In genomic region chr15:96087180-96087886, GRCh38 we compare ENCODE assay signal across 2 cellular contexts.
TF ChIP-seq lines count a peak whose summit lies in the region.

No MANE protein-coding gene starts in this region.

TF ChIP-seq in IMR-90, 13 proteins besides CTCF, POLR2A, EP300 and RAD21:
- TF ChIP-seq NFE2L2 (IDR thresholded peaks at IDR 0.05; ENCODE audit: low read depth, low read length) (no peak), RCOR1 (IDR thresholded peaks at IDR 0.05; ENCODE audit: insufficient replicate concordance, low read length) (no peak), SMC3 (IDR thresholded peaks at IDR 0.05; ENCODE audit: low read depth, low read length) (no peak), BHLHE40 (IDR thresholded peaks at IDR 0.05; ENCODE audit: low read depth, low read length) (no peak), MAFK (IDR thresholded peaks at IDR 0.05; ENCODE audit: low read depth, low read length) (no peak), ELK1 (IDR thresholded peaks at IDR 0.05; ENCODE audit: borderline replicate concordance, low read depth, low read length) (no peak), MAZ (IDR thresholded peaks at IDR 0.05; ENCODE audit: borderline replicate concordance, low read depth, low read length) (no peak), CHD1 (IDR thresholded peaks at IDR 0.05; ENCODE audit: low read depth, low read length) (no peak), CEBPB (IDR thresholded peaks at IDR 0.05; ENCODE audit: low read depth, low read length) (no peak), USF2 (IDR thresholded peaks at IDR 0.05; ENCODE audit: low read depth, low read length) (no peak), MXI1 (IDR thresholded peaks at IDR 0.05; ENCODE audit: borderline replicate concordance, low read depth, low read length) (no peak), RFX5 (IDR thresholded peaks at IDR 0.05; ENCODE audit: low read depth, low read length) (no peak), FOS (IDR thresholded peaks at IDR 0.05; ENCODE audit: low read depth, low read length) (no peak)

TF ChIP-seq in H1, 55 proteins besides CTCF, POLR2A, EP300 and RAD21:
- TF ChIP-seq ATF2 (IDR thresholded peaks at IDR 0.05; ENCODE audit: low read length): peak; percentile 79; the same call in 1 of the 2 replicates
- TF ChIP-seq KDM1A (IDR thresholded peaks at IDR 0.05; ENCODE audit: borderline replicate concordance, low read length): no peak
- TF ChIP-seq SP2 (IDR thresholded peaks at IDR 0.05; ENCODE audit: low read length): no peak
- TF ChIP-seq POLR2AphosphoS5 (IDR thresholded peaks at IDR 0.05; ENCODE audit: low read depth, low read length): peak; percentile 93
- TF ChIP-seq CHD7 (IDR thresholded peaks at IDR 0.05; ENCODE audit: insufficient replicate concordance, low read length): peak; percentile 96
- peak; percentile 32; the same call in 1 of the 2 replicates for TF ChIP-seq YY1 (IDR thresholded peaks at IDR 0.05; ENCODE audit: low read depth, low read length)
- TF ChIP-seq HDAC2 (IDR thresholded peaks at IDR 0.05; ENCODE audit: borderline replicate concordance in 1 of 2, low read depth in 2 of 2, low read length in 2 of 2): peak; percentile 80 to 90; a peak in 3 of 4 replicates
- peak; percentile 98 for TF ChIP-seq TCF12 (IDR thresholded peaks at IDR 0.05; ENCODE audit: low read depth, low read length)
- peak; percentile 87 for TF ChIP-seq SP1 (IDR thresholded peaks at IDR 0.05; ENCODE audit: low read depth, low read length)
- TF ChIP-seq POU5F1 (IDR thresholded peaks at IDR 0.05; ENCODE audit: low read depth, low read length): peak; percentile 81; the same call in 1 of the 2 replicates
- peak; percentile 75; the same call in 1 of the 2 replicates for TF ChIP-seq EGR1 (IDR thresholded peaks at IDR 0.05; ENCODE audit: borderline replicate concordance, low read depth, low read length)
- TF ChIP-seq CBX8 (IDR thresholded peaks at IDR 0.05; ENCODE audit: borderline replicate concordance, low read depth, low read length): no peak
- no peak for TF ChIP-seq JUND (IDR thresholded peaks at IDR 0.05; ENCODE audit: low read length)
- TF ChIP-seq ZNF274 (IDR thresholded peaks at IDR 0.05; ENCODE audit: borderline replicate concordance, extremely low read depth, low read length): peak; percentile 39; the same call in 1 of the 2 replicates
- TF ChIP-seq TEAD4 (IDR thresholded peaks at IDR 0.05; ENCODE audit: low read depth, low read length): peak; percentile 85
- peak; percentile 90 for TF ChIP-seq NANOG (IDR thresholded peaks at IDR 0.05; ENCODE audit: insufficient read depth, low read depth, low read length, poor library complexity, severe bottlenecking)
- peak; percentile 91 to 96 for TF ChIP-seq BCL11A (IDR thresholded peaks at IDR 0.05; ENCODE audit: low read depth in 2 of 2, low read length in 2 of 2)
